Comparison of ENCODE assay signal across 9 cellular contexts in genomic region chr10:45373003-45373782, GRCh38. TPM values are rescaled to one million over a fixed set of nuclear protein-coding genes. Genes with fewer than 3 reads are reported as not detected.
A peak's percentile ranks its signal among the peaks of the same experiment; 100 is the strongest.
DNase-seq lines count a peak whose midpoint lies in the region; ATAC-seq and TF ChIP-seq lines count a peak whose summit lies in the region.
"Had no signal": no experiment of that assay in that cellular context is flagged by ENCODE, and none has a peak within 500 bp of the region (broad histone marks: within the 10 kb centered on the region; RNA-seq: fewer than 3 reads in every experiment).

No MANE protein-coding gene starts in this region.

- H3K27me3 ChIP-seq in HUES48 (ENCODE audit: control insufficient read depth, insufficient read depth, low read length) (peaks cover 61% of the 10 kb centered on the region), right atrium auricular region (no peaks in the 10 kb centered on the region)

- peak; percentile 35 for ATAC-seq in GM21390 (IDR thresholded peaks at IDR 0.05; ENCODE audit: unreplicated experiment)

- TF ChIP-seq CTCF in GM12864 (IDR thresholded peaks at IDR 0.05; ENCODE audit: low read depth, low read length, missing control alignments) = no peak
- no peak for TF ChIP-seq CTCF in right atrium auricular region (IDR thresholded peaks at IDR 0.05)

- H3K9ac ChIP-seq in HUES48 (ENCODE audit: low read depth, low read length) = no peak overlapping the region

- DNase-seq in GM12864 (ENCODE audit: low read depth) (no peak), right atrium auricular region (ENCODE audit: low spot score) (no peak), putamen (ENCODE audit: low spot score) (no peak)
- DNase-seq in activated CD8-positive, alpha-beta memory T cell treated with anti-CD3 and anti-CD28 coated beads, Interleukin-2, amount 50 U/mL, for 4 hours = peak; percentile 34
- no peak for DNase-seq in activated CD4-positive, CD25-positive, alpha-beta regulatory T cell (lab: John Stamatoyannopoulos, UW)

- H3K4me1 ChIP-seq in HUES48 (ENCODE audit: control insufficient read depth, insufficient read depth, low read length) (peaks cover 7% of the 10 kb centered on the region; the same call in 1 of the 2 replicates), right atrium auricular region (peaks cover 0 to 20% of the 10 kb centered on the region in 2 donors)

- peak overlapping the region; percentile 85 for H3K4me3 ChIP-seq in GM12864 (ENCODE audit: low read depth, low read length)
- H3K4me3 ChIP-seq in HUES48 (ENCODE audit: low read depth, low read length) = peak overlapping the region; percentile 67
- H3K4me3 ChIP-seq in right atrium auricular region = peak overlapping the region; percentile 45 to 50
- peak overlapping the region; percentile 10 to 45 (median 35) for H3K4me3 ChIP-seq in skin epidermis

- H3K9me3 ChIP-seq in HUES48 (ENCODE audit: control insufficient read depth, insufficient read depth, low read length) = no peaks in the 10 kb centered on the region
- H3K9me3 ChIP-seq in right atrium auricular region = no peaks in the 10 kb centered on the region

- H3K36me3 ChIP-seq in HUES48 (ENCODE audit: control insufficient read depth, insufficient read depth, low read length) (no peaks in the 10 kb centered on the region), right atrium auricular region (no peaks in the 10 kb centered on the region)

- H3K27ac ChIP-seq in HUES48 (ENCODE audit: low read depth, low read length) (no peak overlapping the region), right atrium auricular region (no peak overlapping the region), skin epidermis (peak overlapping the region in 4 of 21 experiments; percentile 14 to 61 (median 30))

RNA-seq across cellular contexts. Expression of gene ALOX5, which starts 0.8 kb away (rescaled TPM):
- total RNA-seq in right atrium auricular region = 10 to 100 TPM in 1 of 2 donors, 1 to 10 TPM in 1; 6.3 to 16.0 TPM
- total RNA-seq: myocyte had no signal

RNA-seq across cellular contexts. Expression of gene OR13A1, which starts 57.8 kb away (rescaled TPM):
- not detected for total RNA-seq in right atrium auricular region
- total RNA-seq: myocyte had no signal

Comparison
In these comparisons a context has a peak if more than half of its experiments do, and no peak if none do; other contexts are left out.
1. H3K4me3 ChIP-seq: peak in every context shown above with its lines; median percentile 85 in GM12864; 67 in HUES48; 48 in right atrium auricular region; 35 in skin epidermis.